In the genomic region with DNA sequence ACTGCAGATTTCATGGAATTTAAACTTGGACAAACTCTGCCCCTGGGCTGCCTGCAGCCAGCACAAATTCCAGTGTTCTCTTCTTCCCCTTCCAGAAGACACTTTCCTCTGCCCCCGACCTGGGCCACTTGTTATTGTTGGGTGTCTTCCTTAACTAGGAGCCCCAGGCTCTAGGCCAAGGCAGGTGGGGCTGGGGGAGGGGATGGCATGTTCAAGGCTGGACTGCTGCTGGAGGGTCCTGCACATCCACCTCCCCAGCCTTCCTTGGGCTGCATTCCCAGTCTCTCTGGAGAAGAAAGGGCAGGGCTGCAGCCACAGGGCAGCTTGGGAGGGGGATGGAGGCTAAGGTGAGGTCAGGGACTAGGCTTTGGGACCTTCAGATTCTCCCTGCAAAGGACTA, we compare ENCODE assay signal across 39 cellular contexts. TPM values are rescaled to one million over a fixed set of nuclear protein-coding genes. Genes with fewer than 3 reads are reported as not detected.
"Had no signal": no experiment of that assay in that cellular context is flagged by ENCODE, and none has a peak within 500 bp of the region (broad histone marks: within the 10 kb centered on the region; RNA-seq: fewer than 3 reads in every experiment).

No MANE protein-coding gene starts in this region.

- H3K4me3 ChIP-seq: adrenal gland, ascending aorta, body of pancreas, breast epithelium, cardiac muscle cell had no signal

- H3K27ac ChIP-seq: adrenal gland, ascending aorta, body of pancreas, brain microvascular endothelial cell, breast epithelium, cardiac muscle cell had no signal

- H3K4me1 ChIP-seq: adrenal gland, ascending aorta, breast epithelium had no signal

- ATAC-seq: activated naive CD4-positive, alpha-beta T cell treated with anti-CD3 and anti-CD28 coated beads, Interleukin-2, amount 50 U/mL, for 72 hours; activated naive CD8-positive, alpha-beta T cell treated with anti-CD3 and anti-CD28 coated beads, Interleukin-2, amount 50 U/mL, for 24 hours; activated T-cell treated with anti-CD3 and anti-CD28 coated beads, Interleukin-2, amount 50 U/mL, for 4 hours; activated T-cell treated with anti-CD3 and anti-CD28 coated beads, Interleukin-2, amount 50 U/mL, for 72 hours; activated T-helper 17 cell treated with anti-CD3 and anti-CD28 coated beads, Interleukin-2, amount 50 U/mL, for 72 hours; body of pancreas had no signal

- DNase-seq: activated effector memory CD4-positive, alpha-beta T cell treated with anti-CD3 and anti-CD28 coated beads, Interleukin-2, amount 50 U/mL, for 16 hours; activated effector memory CD4-positive, alpha-beta T cell treated with Interleukin-2 at 50 U/mL for 16 hours; activated gamma-delta T cell; activated gamma-delta T cell treated with Interleukin-2 at 50 U/mL for 16 hours; activated naive CD4-positive, alpha-beta T cell; activated naive CD4-positive, alpha-beta T cell treated with anti-CD3 and anti-CD28 coated beads for 36 hours; activated naive CD4-positive, alpha-beta T cell treated with anti-CD3 and anti-CD28 coated beads, Interleukin-2, amount 10 ng/mL, durations not matched to agents 7 days and 5 days; activated naive CD4-positive, alpha-beta T cell treated with anti-CD3 and anti-CD28 coated beads, Interleukin-2, amount 50 U/mL, for 16 hours; activated naive CD4-positive, alpha-beta T cell treated with Interleukin-2 at 50 U/mL for 16 hours; activated naive CD8-positive, alpha-beta T cell treated with anti-CD3 and anti-CD28 coated beads for 36 hours; activated naive CD8-positive, alpha-beta T cell treated with anti-CD3 and anti-CD28 coated beads, Interleukin-2, amount 10 ng/mL, durations not matched to agents 7 days and 5 days; activated naive CD8-positive, alpha-beta T cell treated with anti-CD3 and anti-CD28 coated beads, Interleukin-2, amount 50 U/mL, for 24 hours; activated T-cell treated with anti-CD3 and anti-CD28 coated beads, Interleukin-2, amount 50 U/mL, for 1 hour; activated T-cell treated with anti-CD3 and anti-CD28 coated beads, Interleukin-2, amount 50 U/mL, for 24 hours; activated T-cell treated with anti-CD3 and anti-CD28 coated beads, Interleukin-2, amount 50 U/mL, for 4 hours; activated T-cell treated with anti-CD3 and anti-CD28 coated beads, Interleukin-2, amount 50 U/mL, for 48 hours; activated T-cell treated with anti-CD3 and anti-CD28 coated beads, Interleukin-2, amount 50 U/mL, for 72 hours; adrenal gland; amniotic stem cell; amygdala; anterior cingulate cortex; body of pancreas; brain microvascular endothelial cell; caudate nucleus; central memory CD4-positive, alpha-beta T cell; cerebellar nuclear complex had no signal

- H3K36me3 ChIP-seq: adrenal gland, ascending aorta, brain microvascular endothelial cell, breast epithelium, cardiac muscle cell had no signal

- H3K9me3 ChIP-seq: adrenal gland, ascending aorta, body of pancreas, breast epithelium had no signal

- H3K27me3 ChIP-seq: adrenal gland, ascending aorta, body of pancreas, brain microvascular endothelial cell, breast epithelium, cardiac muscle cell had no signal

RNA-seq across cellular contexts. Expression of gene SLC22A6, which starts 11.5 kb away (rescaled TPM):
- total RNA-seq: activated naive CD4-positive, alpha-beta T cell treated with anti-CD3 and anti-CD28 coated beads for 36 hours; activated naive CD4-positive, alpha-beta T cell treated with anti-CD3 and anti-CD28 coated beads, Interleukin-2, amount 50 U/mL, for 72 hours; activated naive CD8-positive, alpha-beta T cell treated with anti-CD3 and anti-CD28 coated beads for 36 hours; activated naive CD8-positive, alpha-beta T cell treated with anti-CD3 and anti-CD28 coated beads, Interleukin-2, amount 10 ng/mL, durations not matched to agents 7 days and 5 days; activated T-cell treated with anti-CD3 and anti-CD28 coated beads, Interleukin-2, amount 50 U/mL, for 4 hours; activated T-cell treated with anti-CD3 and anti-CD28 coated beads, Interleukin-2, amount 50 U/mL, for 72 hours; activated T-helper 1 cell treated with anti-CD3 and anti-CD28 coated beads, Interleukin-12 subunit alpha, Interleukin-12 subunit beta, Interleukin-2, Interleukin-4 antibody, amounts not matched to agents 30 ng/mL and 10 ng/mL and 1 ng/mL, durations not matched to agents 14 hours and 24 hours and 36 hours; activated T-helper 17 cell treated with anti-CD3 and anti-CD28 coated beads, Interleukin-2, amount 50 U/mL, for 72 hours; activated T-helper 2 cell treated with anti-CD3 and anti-CD28 coated beads, Interferon-gamma antibody, Interleukin-2, Interleukin-4, amounts not matched to agents 10 μg/mL and 5 μg/mL and 100 μg/mL, durations not matched to agents 14 hours and 24 hours and 36 hours; adrenal gland; aorta; ascending aorta; astrocyte; body of pancreas; breast epithelium; bronchial epithelial cell; cardiac muscle cell; cardiac septum; chondrocyte had no signal
- polyA plus RNA-seq: adipose tissue, adrenal gland, cardiac muscle cell had no signal

RNA-seq across cellular contexts. Expression of gene SLC22A8, which starts 19.4 kb away (rescaled TPM):
- total RNA-seq: activated naive CD4-positive, alpha-beta T cell treated with anti-CD3 and anti-CD28 coated beads for 36 hours; activated naive CD4-positive, alpha-beta T cell treated with anti-CD3 and anti-CD28 coated beads, Interleukin-2, amount 50 U/mL, for 72 hours; activated naive CD8-positive, alpha-beta T cell treated with anti-CD3 and anti-CD28 coated beads for 36 hours; activated naive CD8-positive, alpha-beta T cell treated with anti-CD3 and anti-CD28 coated beads, Interleukin-2, amount 10 ng/mL, durations not matched to agents 7 days and 5 days; activated T-cell treated with anti-CD3 and anti-CD28 coated beads, Interleukin-2, amount 50 U/mL, for 4 hours; activated T-cell treated with anti-CD3 and anti-CD28 coated beads, Interleukin-2, amount 50 U/mL, for 72 hours; activated T-helper 1 cell treated with anti-CD3 and anti-CD28 coated beads, Interleukin-12 subunit alpha, Interleukin-12 subunit beta, Interleukin-2, Interleukin-4 antibody, amounts not matched to agents 30 ng/mL and 10 ng/mL and 1 ng/mL, durations not matched to agents 14 hours and 24 hours and 36 hours; activated T-helper 17 cell treated with anti-CD3 and anti-CD28 coated beads, Interleukin-2, amount 50 U/mL, for 72 hours; activated T-helper 2 cell treated with anti-CD3 and anti-CD28 coated beads, Interferon-gamma antibody, Interleukin-2, Interleukin-4, amounts not matched to agents 10 μg/mL and 5 μg/mL and 100 μg/mL, durations not matched to agents 14 hours and 24 hours and 36 hours; adrenal gland; aorta; ascending aorta; astrocyte; body of pancreas; breast epithelium; bronchial epithelial cell; cardiac muscle cell; cardiac septum; chondrocyte had no signal
- polyA plus RNA-seq: adipose tissue, adrenal gland, aorta had no signal
